In the genomic region with DNA sequence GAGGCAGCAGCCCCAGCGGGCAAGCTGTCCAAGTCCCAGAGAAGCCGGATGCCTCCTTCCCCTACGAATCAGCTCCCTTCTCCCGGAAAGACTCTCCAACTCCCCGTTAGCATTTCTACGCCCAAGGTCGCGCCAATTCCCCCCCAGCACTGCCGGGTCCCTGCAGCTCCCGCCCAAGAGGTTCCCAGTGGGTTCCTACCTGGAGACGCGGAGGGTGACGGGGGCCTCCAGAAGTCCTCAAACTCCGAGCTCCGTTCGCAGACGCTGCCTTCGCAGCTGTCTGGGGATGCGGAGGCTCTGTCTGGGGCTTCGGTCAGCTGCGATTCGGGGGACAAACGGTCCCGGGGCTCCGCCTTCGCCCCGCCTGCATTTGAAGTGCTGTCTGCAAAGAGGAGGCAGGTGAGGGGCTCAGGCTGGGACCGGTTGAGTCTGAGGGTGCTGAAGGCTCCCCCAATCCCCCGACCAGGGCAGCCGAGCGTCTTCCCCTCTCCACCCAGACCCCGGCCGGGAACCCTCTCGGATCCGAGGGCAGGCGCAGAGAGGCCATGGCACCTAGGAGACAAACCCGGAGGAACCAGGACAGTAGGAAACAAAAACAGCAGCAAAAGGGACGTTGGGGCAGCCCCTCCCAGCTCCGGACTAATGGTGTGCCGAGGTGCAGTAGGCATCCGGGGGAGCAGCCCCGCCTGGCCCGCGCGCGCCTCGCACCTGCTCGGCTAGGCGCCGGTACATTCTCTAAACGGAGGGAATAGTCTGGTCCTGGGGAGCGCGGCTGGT, we compare ENCODE assay signal across 9 cellular contexts. TPM values are rescaled to one million over a fixed set of nuclear protein-coding genes. Genes with fewer than 3 reads are reported as not detected.
DNase-seq lines count a peak whose midpoint lies in the region; ATAC-seq and TF ChIP-seq lines count a peak whose summit lies in the region.
"Had no signal": no experiment of that assay in that cellular context is flagged by ENCODE, and none has a peak within 500 bp of the region (broad histone marks: within the 10 kb centered on the region; RNA-seq: fewer than 3 reads in every experiment).

No MANE protein-coding gene starts in this region.

- H3K56ac ChIP-seq in H9 (ENCODE audit: insufficient read length, low read depth, low read length) = no peak overlapping the region

- H3K79me2 ChIP-seq in H9 (ENCODE audit: insufficient read depth, low read length) = no peaks in the 10 kb centered on the region

- peaks cover 14 to 65% (median 48%) of the 10 kb centered on the region in 10 experiments; a peak in 18 of 20 replicates for H3K4me1 ChIP-seq in BLaER1 treated with 17β-estradiol and CSF1 and Interleukin-3, amounts not matched to agents 10 nM and 100 nM
- H3K4me1 ChIP-seq in H9 (ENCODE audit: insufficient read depth, low read length) = no peaks in the 10 kb centered on the region
- peaks cover 46 to 71% (median 55%) of the 10 kb centered on the region in 3 donors for H3K4me1 ChIP-seq in esophagus squamous epithelium

- H2BK20ac ChIP-seq in H9 (ENCODE audit: low read depth, low read length, poor library complexity, severe bottlenecking) = no peak overlapping the region

- H2BK15ac ChIP-seq in H9 (ENCODE audit: low read depth, low read length) = no peak overlapping the region

- WGBS in H9 (ENCODE audit: extremely low coverage, insufficient read length, low lambda C conversion rate) = no CpG with 5 or more reads among the region's 53 CpGs
- 4 to 10% methylated on average over 2 to 4 of the region's 53 CpGs for WGBS in esophagus squamous epithelium, 2 donors

- intact Hi-C loops in activated B cell treated with CpG ODN at 0.5 μM for 24 hours (cut with micrococcal nuclease) = loop anchor here (5.0 kb wide), 1 partner anchor 81 kb away; no protein-coding TSS in a partner anchor
- intact Hi-C loops in esophagus squamous epithelium (cut with DNase I) = no loop called here

- H3K14ac ChIP-seq in H9 (ENCODE audit: insufficient read depth, low read length) = no peak overlapping the region; the same call in 1 of the 2 replicates

- no peak overlapping the region for H2BK120ac ChIP-seq in H9 (ENCODE audit: low read depth, low read length, poor library complexity, severe bottlenecking)

- H4K91ac ChIP-seq in H9 (ENCODE audit: insufficient read length, low read depth, low read length) = no peak overlapping the region

- H3K4me3 ChIP-seq in BLaER1 treated with 17β-estradiol and CSF1 and Interleukin-3, amounts not matched to agents 10 nM and 100 nM = peak overlapping the region; percentile 68 to 90 (median 76)
- H3K4me3 ChIP-seq in esophagus squamous epithelium = peak overlapping the region; percentile 33 to 67 (median 50)

- peaks cover 98% of the 10 kb centered on the region for H3K27me3 Mint-ChIP-seq in H9 (ENCODE audit: low read depth)
- peaks cover 11% of the 10 kb centered on the region for H3K27me3 Mint-ChIP-seq in activated B cell treated with CpG ODN at 0.5 μM for 24 hours
- H3K27me3 Mint-ChIP-seq in osteocyte (ENCODE audit: unreplicated experiment) = peaks cover 80% of the 10 kb centered on the region

- H3K27ac ChIP-seq in BLaER1 treated with 17β-estradiol and CSF1 and Interleukin-3, amounts not matched to agents 10 nM and 100 nM = peak overlapping the region in 8 of 11 experiments; percentile 84 to 94 (median 93); a peak in 16 of 22 replicates
- H3K27ac ChIP-seq in H9 (ENCODE audit: insufficient read length, low read depth, low read length) = no peak overlapping the region
- H3K27ac ChIP-seq in esophagus squamous epithelium = peak overlapping the region in 1 of 4 donors; percentile 77
- H3K27ac ChIP-seq: foreskin keratinocyte had no signal

- H3K9me3 ChIP-seq in BLaER1 treated with 17β-estradiol and CSF1 and Interleukin-3, amounts not matched to agents 10 nM and 100 nM (replicated peaks in 1 of 11) = peaks cover 0 to 22% (median 14%) of the 10 kb centered on the region in 11 experiments; a peak in 14 of 22 replicates
- H3K9me3 ChIP-seq in H9 (ENCODE audit: control insufficient read depth, low read depth, low read length) (no peaks in the 10 kb centered on the region), esophagus squamous epithelium (no peaks in the 10 kb centered on the region)

- DNase-seq in H9 = peak; percentile 56
- DNase-seq in activated B cell treated with CpG ODN at 0.5 μM for 24 hours = peak; percentile 30
- no peak for DNase-seq in esophagus squamous epithelium (lab: John Stamatoyannopoulos, UW)
- DNase-seq in osteocyte (ENCODE audit: extremely low spot score, unreplicated experiment) = no peak
- DNase-seq in midbrain (lab: John Stamatoyannopoulos, UW) = no peak
- no peak for DNase-seq in HuH-7 (ENCODE audit: low spot score)

- no peak for TF ChIP-seq POLR2A in esophagus squamous epithelium (IDR thresholded peaks at IDR 0.05)

- H3K4me2 ChIP-seq in BLaER1 treated with 17β-estradiol and CSF1 and Interleukin-3, amounts not matched to agents 10 nM and 100 nM = peak overlapping the region; percentile 97 to 100 (median 99)
- peak overlapping the region; percentile 74 for H3K4me2 ChIP-seq in H9 (ENCODE audit: insufficient read depth, insufficient read length, low read length)

- no peak overlapping the region for H3T11ph ChIP-seq in H9 (ENCODE audit: low read length)

- H3K23me2 ChIP-seq in H9 (ENCODE audit: insufficient read length, low read depth, low read length, poor library complexity, severe bottlenecking) = peaks cover 43% of the 10 kb centered on the region

- CTCF ChIA-PET in activated B cell treated with CpG ODN at 0.5 μM for 24 hours (lab: Charles Lee) = interaction anchor here (0.8 kb wide), 1 partner anchor 493 kb away, joined by 3 read pairs; no protein-coding TSS in a partner anchor

- no peaks in the 10 kb centered on the region for H3K79me1 ChIP-seq in H9 (ENCODE audit: insufficient read depth, low read depth, low read length, poor library complexity, severe bottlenecking)

- H3K9ac ChIP-seq in BLaER1 treated with 17β-estradiol and CSF1 and Interleukin-3, amounts not matched to agents 10 nM and 100 nM = peak overlapping the region; percentile 70 to 93 (median 89); a peak in 21 of 22 replicates
- no peak overlapping the region for H3K9ac ChIP-seq in H9 (ENCODE audit: extremely low read depth, insufficient read length, low read length)

- H3K27ac Mint-ChIP-seq in H9 = no peak overlapping the region
- H3K27ac Mint-ChIP-seq in activated B cell treated with CpG ODN at 0.5 μM for 24 hours = no peak overlapping the region
- no peak overlapping the region for H3K27ac Mint-ChIP-seq in osteocyte (ENCODE audit: unreplicated experiment)

- POLR2A ChIA-PET in activated B cell treated with CpG ODN at 0.5 μM for 24 hours (lab: Charles Lee) = no interaction called here

- ATAC-seq in activated B cell treated with CpG ODN at 0.5 μM for 24 hours (ENCODE audit: low read depth) = peak; percentile 8
- no peak for ATAC-seq in GM19351 (IDR thresholded peaks at IDR 0.05; ENCODE audit: unreplicated experiment)
- ATAC-seq: foreskin keratinocyte had no signal

- peaks cover 0 to 19% (median 14%) of the 10 kb centered on the region in 11 experiments; a peak in 8 of 22 replicates for H4K20me1 ChIP-seq in BLaER1 treated with 17β-estradiol and CSF1 and Interleukin-3, amounts not matched to agents 10 nM and 100 nM
- H4K20me1 ChIP-seq in H9 (ENCODE audit: control insufficient read depth, insufficient read depth, insufficient read length) = no peaks in the 10 kb centered on the region

- no peak overlapping the region for H2AFZ ChIP-seq in H9 (ENCODE audit: low read length)

- no peak overlapping the region for H3K18ac ChIP-seq in H9 (ENCODE audit: insufficient read length, low read depth, low read length)

- no peak overlapping the region for H3K4ac ChIP-seq in H9 (ENCODE audit: low read depth, low read length)

- H2AK5ac ChIP-seq in H9 (ENCODE audit: insufficient read length, low read length) = no peak overlapping the region

- peaks cover 0 to 45% (median 42%) of the 10 kb centered on the region in 11 experiments; a peak in 18 of 22 replicates for H3K36me3 ChIP-seq in BLaER1 treated with 17β-estradiol and CSF1 and Interleukin-3, amounts not matched to agents 10 nM and 100 nM
- no peaks in the 10 kb centered on the region for H3K36me3 ChIP-seq in esophagus squamous epithelium

- no peak overlapping the region for H2BK5ac ChIP-seq in H9 (ENCODE audit: insufficient read length, low read length)

- H3K4me3 Mint-ChIP-seq in H9 (peak overlapping the region; percentile 46 to 83), activated B cell treated with CpG ODN at 0.5 μM for 24 hours (peak overlapping the region; percentile 90), osteocyte (ENCODE audit: unreplicated experiment) (peak overlapping the region; percentile 68)

- no peak overlapping the region for H3K23ac ChIP-seq in H9 (ENCODE audit: insufficient read length, low read depth, low read length)

- H3K4me1 Mint-ChIP-seq in H9 (peaks cover 34 to 46% of the 10 kb centered on the region in 2 experiments), activated B cell treated with CpG ODN at 0.5 μM for 24 hours (peaks cover 30% of the 10 kb centered on the region), osteocyte (ENCODE audit: unreplicated experiment) (peaks cover 55% of the 10 kb centered on the region)

- H2BK12ac ChIP-seq in H9 (ENCODE audit: insufficient read length, low read depth, low read length) = no peak overlapping the region

- peaks cover 5 to 14% of the 10 kb centered on the region in 2 experiments for H3K9me3 Mint-ChIP-seq in H9
- no peaks in the 10 kb centered on the region for H3K9me3 Mint-ChIP-seq in activated B cell treated with CpG ODN at 0.5 μM for 24 hours
- no peaks in the 10 kb centered on the region for H3K9me3 Mint-ChIP-seq in osteocyte (ENCODE audit: unreplicated experiment)

- H4K8ac ChIP-seq in H9 (replicated peaks; ENCODE audit: insufficient read length, low read depth, low read length) = no peak overlapping the region

- no peak overlapping the region for H4K5ac ChIP-seq in H9 (ENCODE audit: insufficient read length, low read depth, low read length)

- H3K36me3 Mint-ChIP-seq in H9 (ENCODE audit: insufficient read depth in 1 of 3, low read depth in 3 of 3) (peaks cover 0 to 4% (median 0%) of the 10 kb centered on the region in 3 experiments; a peak in 2 of 7 replicates), activated B cell treated with CpG ODN at 0.5 μM for 24 hours (ENCODE audit: low read depth) (no peaks in the 10 kb centered on the region), osteocyte (ENCODE audit: unreplicated experiment) (no peaks in the 10 kb centered on the region)

- TF ChIP-seq CTCF in H9 (conservative IDR thresholded peaks at IDR 0.05) (no peak), activated B cell treated with CpG ODN at 0.5 μM for 24 hours (IDR thresholded peaks at IDR 0.05) (no peak), esophagus squamous epithelium (IDR thresholded peaks at IDR 0.05) (no peak), osteocyte (IDR thresholded peaks at IDR 0.05) (no peak)

- peaks cover 16 to 53% (median 20%) of the 10 kb centered on the region in 11 experiments; a peak in 19 of 22 replicates for H3K27me3 ChIP-seq in BLaER1 treated with 17β-estradiol and CSF1 and Interleukin-3, amounts not matched to agents 10 nM and 100 nM
- H3K27me3 ChIP-seq in H9 (ENCODE audit: insufficient read depth, low read length) = peaks cover 92% of the 10 kb centered on the region
- H3K27me3 ChIP-seq in esophagus squamous epithelium = peaks cover 34 to 100% (median 51%) of the 10 kb centered on the region in 4 donors

RNA-seq across cellular contexts. Expression of a gene that starts 3.9 kb away (rescaled TPM):
- total RNA-seq in H9 (2021) (0.11 TPM in 1 of 2 replicates, not detected in the other), activated B cell treated with CpG ODN at 0.5 μM for 24 hours (1.2 and 1.7 TPM in 2 replicates), esophagus squamous epithelium (1 to 10 TPM in 2 of 4 donors, under 1 TPM in 2; 0.09 to 2.7 (median 0.85) TPM), osteocyte (0.11 and 0.18 TPM in 2 replicates)

Comparison
In these comparisons a context has a peak if more than half of its experiments do, and no peak if none do; other contexts are left out.
1. DNase-seq: peak in H9 (single experiment) and activated B cell treated with CpG ODN at 0.5 μM for 24 hours (single experiment); none in esophagus squamous epithelium (single experiment), osteocyte (single experiment), midbrain (single experiment) and HuH-7 (single experiment).
2. Peak in every context shown above with its lines, with median percentiles within 50 percentile points of each other: H3K4me3 Mint-ChIP-seq.